ENCODE assay signal across 1 cellular context in genomic region chr9:95557142-95557541, GRCh38.
TF ChIP-seq lines count a peak whose summit lies in the region.

No MANE protein-coding gene starts in this region.

TF ChIP-seq in K562, 482 proteins besides CTCF, POLR2A, EP300 and RAD21 (continued from another document and continues in another):
- TF ChIP-seq ZNF707 (CRISPR knock-in tag; conservative IDR thresholded peaks at IDR 0.05) (no peak), IFI16 (CRISPR knock-in tag; IDR thresholded peaks at IDR 0.05) (no peak), TBP (optimal IDR thresholded peaks at IDR 0.05; ENCODE audit: low read depth, low read length) (no peak), POLR3G (IDR thresholded peaks at IDR 0.05; ENCODE audit: extremely low read depth, insufficient read length, insufficient replicate concordance) (no peak), GMEB1 (CRISPR knock-in tag; IDR thresholded peaks at IDR 0.05) (no peak), FIP1L1 (IDR thresholded peaks at IDR 0.05; ENCODE audit: low read depth, low read length, poor library complexity, severe bottlenecking) (no peak), HLTF (IDR thresholded peaks at IDR 0.05) (no peak), E2F5 (CRISPR knock-in tag; IDR thresholded peaks at IDR 0.05) (no peak), ZNF449 (CRISPR knock-in tag; IDR thresholded peaks at IDR 0.05) (no peak), ZNF263 (CRISPR knock-in tag; IDR thresholded peaks at IDR 0.05; ENCODE audit: borderline replicate concordance) (0 out of 2 replicates have a peak, but pooled peaks have one; percentile 27), ESRRA (IDR thresholded peaks at IDR 0.05; ENCODE audit: borderline replicate concordance, low read depth) (no peak), CEBPZ (IDR thresholded peaks at IDR 0.05; ENCODE audit: borderline replicate concordance, low read depth, low read length) (no peak), LCOR (CRISPR knock-in tag; IDR thresholded peaks at IDR 0.05) (no peak), PTTG1 (tag; IDR thresholded peaks at IDR 0.05; ENCODE audit: low read depth) (no peak), ZZZ3 (IDR thresholded peaks at IDR 0.05) (no peak), ZNF584 (CRISPR knock-in tag; IDR thresholded peaks at IDR 0.05; ENCODE audit: low read depth) (no peak), TCFL5 (CRISPR knock-in tag; conservative IDR thresholded peaks at IDR 0.05) (no peak), ZNF445 (CRISPR knock-in tag; IDR thresholded peaks at IDR 0.05; ENCODE audit: low read depth) (no peak), ZNF764 (CRISPR knock-in tag; IDR thresholded peaks at IDR 0.05; ENCODE audit: low read depth) (no peak), ZNF639 (CRISPR knock-in tag; conservative IDR thresholded peaks at IDR 0.05 in 1 of 2, IDR thresholded peaks at IDR 0.05 in 1 of 2) (no peak), MTA1 (IDR thresholded peaks at IDR 0.05; ENCODE audit: borderline replicate concordance) (0 out of 2 replicates have a peak, but pooled peaks have one; percentile 21), KDM1A (IDR thresholded peaks at IDR 0.05) (no peak), KLF10 (CRISPR knock-in tag; IDR thresholded peaks at IDR 0.05) (no peak), E4F1 (CRISPR knock-in tag; IDR thresholded peaks at IDR 0.05; ENCODE audit: borderline replicate concordance) (no peak), CREB5 (CRISPR knock-in tag; IDR thresholded peaks at IDR 0.05) (no peak), SRSF9 (IDR thresholded peaks at IDR 0.05; ENCODE audit: borderline replicate concordance, low read depth, low read length) (no peak), ZC3H8 (IDR thresholded peaks at IDR 0.05) (no peak), POLR3A (IDR thresholded peaks at IDR 0.05; ENCODE audit: borderline replicate concordance, extremely low read depth, insufficient read depth, insufficient read length) (no peak), RBFOX2 (IDR thresholded peaks at IDR 0.05; ENCODE audit: low read depth, low read length) (no peak), ID3 (CRISPR knock-in tag; IDR thresholded peaks at IDR 0.05) (no peak), ID3 (tag; IDR thresholded peaks at IDR 0.05) (no peak), ZBED1 (IDR thresholded peaks at IDR 0.05) (no peak), GATA2 (CRISPR knock-in tag; IDR thresholded peaks at IDR 0.05) (no peak), PCBP1 (IDR thresholded peaks at IDR 0.05; ENCODE audit: low read depth, low read length, poor library complexity, severe bottlenecking) (no peak), CBFA2T3 (IDR thresholded peaks at IDR 0.05) (no peak), PHF20 (IDR thresholded peaks at IDR 0.05; ENCODE audit: partially characterized antibody) (peak; percentile 57), FOXJ3 (CRISPR knock-in tag; IDR thresholded peaks at IDR 0.05) (no peak), CEBPB (tag; IDR thresholded peaks at IDR 0.05) (no peak), ZKSCAN1 (IDR thresholded peaks at IDR 0.05; ENCODE audit: low read depth, low read length) (no peak), ZBTB26 (CRISPR knock-in tag; IDR thresholded peaks at IDR 0.05) (0 out of 2 replicates have a peak, but pooled peaks have one; percentile 29), CBFB (CRISPR knock-in tag; IDR thresholded peaks at IDR 0.05) (no peak), THAP12 (CRISPR knock-in tag; IDR thresholded peaks at IDR 0.05) (no peak), BCOR (IDR thresholded peaks at IDR 0.05) (no peak), CHAMP1 (IDR thresholded peaks at IDR 0.05) (no peak), NFATC3 (IDR thresholded peaks at IDR 0.05) (no peak), POLR2H (tag; IDR thresholded peaks at IDR 0.05; ENCODE audit: low read depth) (no peak), CHD1 (IDR thresholded peaks at IDR 0.05; ENCODE audit: low read length) (no peak), MIER1 (IDR thresholded peaks at IDR 0.05; ENCODE audit: low read depth) (0 out of 2 replicates have a peak, but pooled peaks have one; percentile 42), SUPT5H (IDR thresholded peaks at IDR 0.05) (no peak)
